ENCODE assay signal across 10 cellular contexts in genomic region chr20:46215913-46216707, GRCh38.
DNase-seq lines count a peak whose midpoint lies in the region; ATAC-seq and TF ChIP-seq lines count a peak whose summit lies in the region.
"Had no signal": no experiment of that assay in that cellular context is flagged by ENCODE, and none has a peak within 500 bp of the region (broad histone marks: within the 10 kb centered on the region; RNA-seq: fewer than 3 reads in every experiment).

No MANE protein-coding gene starts in this region.

- 26 to 32% methylated on average over 8 to 17 of the region's 17 CpGs for WGBS in endodermal cell (ENCODE audit: insufficient coverage in 1 of 2, insufficient read length in 1 of 2), 2 experiments

- peak; percentile 97 for DNase-seq in OCI-M1 (lab: John Stamatoyannopoulos, UW)
- DNase-seq in endodermal cell = peak; percentile 99
- peak; percentile 84 for DNase-seq in myocyte (ENCODE audit: low read depth)
- DNase-seq in NCI-H2081 (lab: John Stamatoyannopoulos, UW) = no peak
- no peak for DNase-seq in retina
- no peak for DNase-seq in GF-D8 (lab: John Stamatoyannopoulos, UW)
- DNase-seq: activated T-cell treated with anti-CD3 and anti-CD28 coated beads, Interleukin-2, amount 50 U/mL, for 72 hours had no signal

- H3K9me3 Mint-ChIP-seq in endodermal cell = no peaks in the 10 kb centered on the region
- H3K9me3 Mint-ChIP-seq: activated T-cell treated with anti-CD3 and anti-CD28 coated beads, Interleukin-2, amount 50 U/mL, for 72 hours had no signal

- H3K27me3 Mint-ChIP-seq in endodermal cell (ENCODE audit: insufficient read depth) = peaks cover 10% of the 10 kb centered on the region

- no peaks in the 10 kb centered on the region for H3K36me3 Mint-ChIP-seq in endodermal cell (ENCODE audit: low read depth)

- H3K36me3 ChIP-seq in ES-I3 (ENCODE audit: insufficient read depth, low read length) (no peaks in the 10 kb centered on the region), endodermal cell (ENCODE audit: control insufficient read depth, insufficient read depth, low read length) (no peaks in the 10 kb centered on the region)

- peaks cover 24% of the 10 kb centered on the region for H3K4me1 ChIP-seq in ES-I3 (ENCODE audit: insufficient read depth, low read length)
- peaks cover 9% of the 10 kb centered on the region for H3K4me1 ChIP-seq in endodermal cell (ENCODE audit: control insufficient read depth, insufficient read depth, low read length)

- H3K27me3 ChIP-seq in endodermal cell (ENCODE audit: control insufficient read depth, insufficient read depth, low read length, poor library complexity, severe bottlenecking) = no peaks in the 10 kb centered on the region

- peak overlapping the region; percentile 56 for H3K27ac ChIP-seq in endodermal cell (ENCODE audit: low read depth, low read length)

- no peak for TF ChIP-seq CTCF in endodermal cell (conservative IDR thresholded peaks at IDR 0.05)

- H3K4me3 ChIP-seq in endodermal cell (ENCODE audit: low read length) = no peak overlapping the region

- no peaks in the 10 kb centered on the region for H3K9me3 ChIP-seq in ES-I3 (ENCODE audit: control insufficient read depth, insufficient read depth, low read length)
- H3K9me3 ChIP-seq in endodermal cell (ENCODE audit: control insufficient read depth, low read length) = no peaks in the 10 kb centered on the region

- H3K9ac ChIP-seq in ES-I3 (ENCODE audit: low read depth, low read length) = 0 out of 2 replicates have a peak overlapping the region, but pooled peaks have one; percentile 0
- H3K9ac ChIP-seq in endodermal cell (ENCODE audit: extremely low read depth, low read length, poor library complexity, severe bottlenecking) = peak overlapping the region; percentile 38

- no peak for ATAC-seq in GM21381 (IDR thresholded peaks at IDR 0.05; ENCODE audit: unreplicated experiment)
- ATAC-seq: activated T-cell treated with anti-CD3 and anti-CD28 coated beads, Interleukin-2, amount 50 U/mL, for 72 hours; esophagus mucosa had no signal

- peak overlapping the region; percentile 48 for H3K27ac Mint-ChIP-seq in endodermal cell
- H3K27ac Mint-ChIP-seq: activated T-cell treated with anti-CD3 and anti-CD28 coated beads, Interleukin-2, amount 50 U/mL, for 72 hours had no signal

- H3K4me1 Mint-ChIP-seq in endodermal cell = peaks cover 18% of the 10 kb centered on the region

- no peak overlapping the region for H3K4me3 Mint-ChIP-seq in endodermal cell
- H3K4me3 Mint-ChIP-seq: activated T-cell treated with anti-CD3 and anti-CD28 coated beads, Interleukin-2, amount 50 U/mL, for 72 hours had no signal

Comparison
In these comparisons a context has a peak if more than half of its experiments do, and no peak if none do; other contexts are left out.
1. DNase-seq: peak in OCI-M1 (single experiment), endodermal cell (single experiment) and myocyte (single experiment); none in NCI-H2081 (0 of 2), retina (single experiment) and GF-D8 (single experiment).